24 cellular contexts compared by ENCODE assay signal in genomic region chr4:52956691-52957090, GRCh38.
A peak's percentile ranks its signal among the peaks of the same experiment; 100 is the strongest.
DNase-seq lines count a peak whose midpoint lies in the region; ATAC-seq, FAIRE-seq and TF ChIP-seq lines count a peak whose summit lies in the region.
"Had no signal": no experiment of that assay in that cellular context is flagged by ENCODE, and none has a peak within 500 bp of the region (broad histone marks: within the 10 kb centered on the region; RNA-seq: fewer than 3 reads in every experiment).

No MANE protein-coding gene starts in this region.

- no peaks in the 10 kb centered on the region for H3K9me2 ChIP-seq in SK-N-SH

- H3K4me2 ChIP-seq in SK-N-SH, result no peak overlapping the region

- peak overlapping the region in 1 of 2 experiments; percentile 63; a peak in 2 of 4 replicates for H3K27ac ChIP-seq in SK-N-SH (ENCODE audit: low read depth in 2 of 2, low read length in 1 of 2)
- H3K27ac ChIP-seq: neutrophil, testis, VCaP had no signal

- no peaks in the 10 kb centered on the region for H3K27me3 ChIP-seq in SK-N-SH (ENCODE audit: insufficient read depth)
- H3K27me3 ChIP-seq: heart right ventricle, neutrophil, testis had no signal

- H3K4me1 Mint-ChIP-seq in stimulated activated naive B cell treated with anti-CD40 and anti-IgM and Interleukin-4, amounts not matched to agents 10 μg/mL and 1 μg/mL and 100 μg/mL, for 72 hours, result no peaks in the 10 kb centered on the region
- H3K4me1 Mint-ChIP-seq: activated CD4-positive, alpha-beta T cell treated with anti-CD3 and anti-CD28 coated beads, Interleukin-2, amount 10 ng/mL, durations not matched to agents 24 days and 14 days had no signal

- no peaks in the 10 kb centered on the region for H3K9me3 ChIP-seq in SK-N-SH
- H3K9me3 ChIP-seq: heart right ventricle, neutrophil, testis had no signal

- peak; percentile 34 for DNase-seq in EH (ENCODE audit: low read depth)
- DNase-seq in SK-N-SH, result peak; percentile 14
- peak; percentile 39 for DNase-seq in fibroblast of villous mesenchyme (ENCODE audit: low read depth)
- no peak for DNase-seq in stimulated activated naive B cell treated with anti-CD40 and anti-IgM and Interleukin-4, amounts not matched to agents 10 μg/mL and 1 μg/mL and 100 μg/mL, for 72 hours
- no peak for DNase-seq in NCI-H446 treated with DMSO at 0.1 percent for 48 hours (lab: John Stamatoyannopoulos, UW)
- no peak for DNase-seq in RCC 7860 (ENCODE audit: low spot score)
- no peak for DNase-seq in effector CD8-positive, alpha-beta T cell (lab: John Stamatoyannopoulos, UW)
- DNase-seq: activated CD4-positive, alpha-beta T cell treated with anti-CD3 and anti-CD28 coated beads, Interleukin-2, amount 10 ng/mL, durations not matched to agents 24 days and 14 days; activated gamma-delta T cell; activated T-cell treated with anti-CD3 and anti-CD28 coated beads, Interleukin-2, amount 50 U/mL, for 24 hours; CD4-positive, alpha-beta memory T cell; kidney glomerular epithelial cell; stimulated activated CD4-positive, alpha-beta T cell treated with anti-CD3 and anti-CD28 coated beads, Interleukin-15, amount 100 ng/mL, for 24 hours; stimulated activated naive CD4-positive, alpha-beta T cell treated with Interleukin-2 at 50 U/mL for 16 hours; SW 1271; T-helper 9 cell; testis had no signal

- no peaks in the 10 kb centered on the region for H3F3A ChIP-seq in SK-N-SH (replicated peaks; ENCODE audit: insufficient read depth)

- peaks cover 14 to 46% of the 10 kb centered on the region in 2 donors for H3K36me3 Mint-ChIP-seq in stimulated activated naive B cell treated with anti-CD40 and anti-IgM and Interleukin-4, amounts not matched to agents 10 μg/mL and 1 μg/mL and 100 μg/mL, for 72 hours

- no peaks in the 10 kb centered on the region for H4K20me1 ChIP-seq in SK-N-SH (ENCODE audit: insufficient read depth)

- H3K4me3 Mint-ChIP-seq in stimulated activated naive B cell treated with anti-CD40 and anti-IgM and Interleukin-4, amounts not matched to agents 10 μg/mL and 1 μg/mL and 100 μg/mL, for 72 hours, result no peak overlapping the region
- H3K4me3 Mint-ChIP-seq: activated CD4-positive, alpha-beta T cell treated with anti-CD3 and anti-CD28 coated beads, Interleukin-2, amount 10 ng/mL, durations not matched to agents 24 days and 14 days; activated T-cell treated with anti-CD3 and anti-CD28 coated beads, Interleukin-2, amount 50 U/mL, for 24 hours; CD4-positive, alpha-beta memory T cell had no signal

- TF ChIP-seq CTCF in SK-N-SH (IDR thresholded peaks at IDR 0.05), result no peak
- no peak for TF ChIP-seq CTCF in fibroblast of villous mesenchyme (IDR thresholded peaks at IDR 0.05; ENCODE audit: insufficient read depth, low read depth, low read length)

- peak in 1 of 2 experiments; percentile 26; a peak in 1 of 4 replicates for TF ChIP-seq EP300 in SK-N-SH (IDR thresholded peaks at IDR 0.05; ENCODE audit: borderline replicate concordance in 1 of 2, low read depth in 1 of 2, low read length in 1 of 2)

- peak overlapping the region; percentile 38 for H3K27ac Mint-ChIP-seq in stimulated activated naive B cell treated with anti-CD40 and anti-IgM and Interleukin-4, amounts not matched to agents 10 μg/mL and 1 μg/mL and 100 μg/mL, for 72 hours
- H3K27ac Mint-ChIP-seq: activated CD4-positive, alpha-beta T cell treated with anti-CD3 and anti-CD28 coated beads, Interleukin-2, amount 10 ng/mL, durations not matched to agents 24 days and 14 days; activated T-cell treated with anti-CD3 and anti-CD28 coated beads, Interleukin-2, amount 50 U/mL, for 24 hours; CD4-positive, alpha-beta memory T cell had no signal

- peaks cover 0 to 54% of the 10 kb centered on the region in 2 experiments; a peak in 2 of 4 replicates for H3K4me1 ChIP-seq in SK-N-SH (ENCODE audit: control insufficient read depth in 1 of 2, insufficient read depth in 2 of 2, low read depth in 1 of 2, low read length in 1 of 2)

- no peaks in the 10 kb centered on the region for H3K79me2 ChIP-seq in SK-N-SH (ENCODE audit: insufficient read depth)

- no peak for ATAC-seq in stimulated activated naive B cell treated with anti-CD40 and anti-IgM and Interleukin-4, amounts not matched to agents 10 μg/mL and 1 μg/mL and 100 μg/mL, for 72 hours (replicated peaks)
- no peak for ATAC-seq in GM19035 (IDR thresholded peaks at IDR 0.05; ENCODE audit: unreplicated experiment)

- H3K4me3 ChIP-seq in SK-N-SH (ENCODE audit: low read depth in 2 of 2, low read length in 1 of 2), result no peak overlapping the region
- H3K4me3 ChIP-seq in fibroblast of villous mesenchyme (ENCODE audit: low read depth, low read length), result no peak overlapping the region
- H3K4me3 ChIP-seq: heart right ventricle, lung, testis had no signal

- no peak for FAIRE-seq in RCC 7860 (lab: Jason Lieb, UNC)
- FAIRE-seq: astrocyte, HTR-8/SVneo had no signal

- CTCF ChIA-PET in SK-N-SH (lab: Yijun Ruan, JAX), result interaction anchor here (0.8 to 4.8 kb wide), 5 partner anchors 16 to 527 kb away, joined by 3 to 23 read pairs (median 3); no protein-coding TSS in a partner anchor

- H3K27me3 Mint-ChIP-seq in stimulated activated naive B cell treated with anti-CD40 and anti-IgM and Interleukin-4, amounts not matched to agents 10 μg/mL and 1 μg/mL and 100 μg/mL, for 72 hours, result no peaks in the 10 kb centered on the region
- H3K27me3 Mint-ChIP-seq: activated CD4-positive, alpha-beta T cell treated with anti-CD3 and anti-CD28 coated beads, Interleukin-2, amount 10 ng/mL, durations not matched to agents 24 days and 14 days; activated T-cell treated with anti-CD3 and anti-CD28 coated beads, Interleukin-2, amount 50 U/mL, for 24 hours; CD4-positive, alpha-beta memory T cell had no signal

- H3K9me3 Mint-ChIP-seq in stimulated activated naive B cell treated with anti-CD40 and anti-IgM and Interleukin-4, amounts not matched to agents 10 μg/mL and 1 μg/mL and 100 μg/mL, for 72 hours, result no peaks in the 10 kb centered on the region
- H3K9me3 Mint-ChIP-seq: activated CD4-positive, alpha-beta T cell treated with anti-CD3 and anti-CD28 coated beads, Interleukin-2, amount 10 ng/mL, durations not matched to agents 24 days and 14 days; activated T-cell treated with anti-CD3 and anti-CD28 coated beads, Interleukin-2, amount 50 U/mL, for 24 hours; CD4-positive, alpha-beta memory T cell had no signal

- H3K9ac ChIP-seq in SK-N-SH, result no peak overlapping the region

- 32% methylated on average over 2 of the region's 2 CpGs for WGBS in SK-N-SH (ENCODE audit: low lambda C conversion rate)

- POLR2A ChIA-PET in SK-N-SH (lab: Yijun Ruan, JAX), result interaction anchor here (0.7 to 1.4 kb wide), 3 partner anchors 34 to 245 kb away, joined by 3 to 4 read pairs (median 3); no protein-coding TSS in a partner anchor

- no peaks in the 10 kb centered on the region for H3K36me3 ChIP-seq in SK-N-SH (replicated peaks in 1 of 2; ENCODE audit: control insufficient read depth in 1 of 2, insufficient read depth in 2 of 2, low read length in 1 of 2)
- H3K36me3 ChIP-seq: heart right ventricle, neutrophil had no signal

- H2AFZ ChIP-seq in SK-N-SH (ENCODE audit: low read depth), result no peak overlapping the region

- TF ChIP-seq RAD21 in SK-N-SH (IDR thresholded peaks at IDR 0.05; ENCODE audit: low read length), result no peak

TF ChIP-seq in SK-N-SH, 30 proteins besides CTCF, POLR2A, EP300 and RAD21:
- TF ChIP-seq GATA2 (CRISPR knock-in tag; IDR thresholded peaks at IDR 0.05), result peak; percentile 49; the same call in 1 of the 2 replicates
- no peak for TF ChIP-seq NFIC (IDR thresholded peaks at IDR 0.05; ENCODE audit: borderline replicate concordance)

Comparison
In these comparisons a context has a peak if more than half of its experiments do, and no peak if none do; other contexts are left out.
1. DNase-seq: peak in EH (single experiment), SK-N-SH (single experiment) and fibroblast of villous mesenchyme (single experiment); none in stimulated activated naive B cell treated with anti-CD40 and anti-IgM and Interleukin-4, amounts not matched to agents 10 μg/mL and 1 μg/mL and 100 μg/mL, for 72 hours (single experiment), NCI-H446 treated with DMSO at 0.1 percent for 48 hours (single experiment), RCC 7860 (single experiment) and effector CD8-positive, alpha-beta T cell (single experiment).